ENCODE assay signal across 12 cellular contexts in the genomic region with DNA sequence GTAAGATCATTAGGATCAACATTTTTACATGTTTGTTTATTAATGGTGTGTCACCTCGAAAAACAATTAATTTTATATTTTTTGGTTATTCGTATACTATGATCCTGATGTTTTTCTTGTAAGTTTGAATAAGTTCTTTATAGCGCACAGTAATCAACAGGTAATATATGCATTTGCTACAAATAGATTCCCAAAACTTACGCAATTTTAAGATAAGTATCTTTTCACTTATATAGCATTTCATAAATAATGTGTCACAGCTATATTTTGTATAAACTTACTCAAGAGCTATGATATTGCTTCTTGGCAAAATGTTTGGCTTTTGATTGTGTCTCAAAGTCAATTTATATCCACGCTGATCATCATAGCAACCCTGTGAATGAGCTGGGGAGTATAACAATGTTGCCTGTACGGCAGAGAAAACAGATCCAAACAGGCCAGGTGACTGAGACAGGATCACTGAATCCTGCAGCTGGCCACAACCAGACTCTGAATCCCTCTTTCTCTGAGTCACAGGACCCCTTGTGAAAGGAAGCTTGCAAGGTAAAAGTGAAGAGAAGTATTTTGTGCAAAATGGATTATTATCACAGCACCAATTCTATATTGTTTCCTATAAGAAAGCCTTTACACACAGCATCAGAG. TPM values are rescaled to one million over a fixed set of nuclear protein-coding genes. Genes with fewer than 3 reads are reported as not detected.
"Had no signal": no experiment of that assay in that cellular context is flagged by ENCODE, and none has a peak within 500 bp of the region (broad histone marks: within the 10 kb centered on the region; RNA-seq: fewer than 3 reads in every experiment).

No MANE protein-coding gene starts in this region.

- ATAC-seq: esophagus mucosa; left lobe of liver; naive thymus-derived CD8-positive, alpha-beta T cell; stimulated activated memory B cell treated with anti-CD40 and anti-IgM and Interleukin-4, amounts not matched to agents 10 μg/mL and 1 μg/mL and 100 μg/mL, for 72 hours had no signal

- H3K27ac ChIP-seq: brain microvascular endothelial cell, neutrophil had no signal

- H3K27me3 ChIP-seq: brain microvascular endothelial cell, neutrophil had no signal

- H3K9me3 ChIP-seq: neutrophil had no signal

- DNase-seq: activated CD4-positive, alpha-beta T cell treated with anti-CD3 and anti-CD28 coated beads, Interleukin-2, amount 50 U/mL, for 1 hour; activated CD8-positive, alpha-beta memory T cell treated with anti-CD3 and anti-CD28 coated beads for 24 hours; activated naive CD4-positive, alpha-beta T cell; activated naive CD8-positive, alpha-beta T cell treated with anti-CD3 and anti-CD28 coated beads, Interleukin-2, amount 10 ng/mL, durations not matched to agents 7 days and 5 days; brain microvascular endothelial cell; naive thymus-derived CD8-positive, alpha-beta T cell; posterior cingulate gyrus; stimulated activated CD4-positive, alpha-beta T cell treated with anti-CD3 and anti-CD28 coated beads, Interleukin-2, amount 100 ng/mL, for 48 hours had no signal

- H3K36me3 ChIP-seq: brain microvascular endothelial cell, neutrophil had no signal

RNA-seq across cellular contexts. Expression of gene GNG12, which starts 48.6 kb away (rescaled TPM):
- total RNA-seq: activated naive CD8-positive, alpha-beta T cell treated with anti-CD3 and anti-CD28 coated beads, Interleukin-2, amount 10 ng/mL, durations not matched to agents 7 days and 5 days; naive thymus-derived CD8-positive, alpha-beta T cell had no signal
- polyA plus RNA-seq: naive thymus-derived CD8-positive, alpha-beta T cell had no signal
